Comparison of ENCODE assay signal across 1 cellular context in genomic region chr17:45425125-45425983, GRCh38.
TF ChIP-seq lines count a peak whose summit lies in the region.

No MANE protein-coding gene starts in this region.

TF ChIP-seq in HepG2, 621 proteins besides CTCF, POLR2A, EP300 and RAD21 (continued from another document and continues in another):
- TF ChIP-seq, protein P1, sequence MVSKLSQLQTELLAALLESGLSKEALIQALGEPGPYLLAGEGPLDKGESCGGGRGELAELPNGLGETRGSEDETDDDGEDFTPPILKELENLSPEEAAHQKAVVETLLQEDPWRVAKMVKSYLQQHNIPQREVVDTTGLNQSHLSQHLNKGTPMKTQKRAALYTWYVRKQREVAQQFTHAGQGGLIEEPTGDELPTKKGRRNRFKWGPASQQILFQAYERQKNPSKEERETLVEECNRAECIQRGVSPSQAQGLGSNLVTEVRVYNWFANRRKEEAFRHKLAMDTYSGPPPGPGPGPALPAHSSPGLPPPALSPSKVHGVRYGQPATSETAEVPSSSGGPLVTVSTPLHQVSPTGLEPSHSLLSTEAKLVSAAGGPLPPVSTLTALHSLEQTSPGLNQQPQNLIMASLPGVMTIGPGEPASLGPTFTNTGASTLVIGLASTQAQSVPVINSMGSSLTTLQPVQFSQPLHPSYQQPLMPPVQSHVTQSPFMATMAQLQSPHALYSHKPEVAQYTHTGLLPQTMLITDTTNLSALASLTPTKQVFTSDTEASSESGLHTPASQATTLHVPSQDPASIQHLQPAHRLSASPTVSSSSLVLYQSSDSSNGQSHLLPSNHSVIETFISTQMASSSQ (IDR thresholded peaks at IDR 0.05; ENCODE audit: low read depth): no peak
- TF ChIP-seq, protein P1 (CRISPR knock-in tag; IDR thresholded peaks at IDR 0.05; ENCODE audit: borderline replicate concordance): no peak
- TF ChIP-seq ZNF292 (CRISPR knock-in tag; IDR thresholded peaks at IDR 0.05; ENCODE audit: borderline replicate concordance, low read depth) (peak; percentile 86), KDM5B (CRISPR knock-in tag; IDR thresholded peaks at IDR 0.05; ENCODE audit: borderline replicate concordance) (peak; percentile 58), MIER2 (CRISPR knock-in tag; IDR thresholded peaks at IDR 0.05) (peak; percentile 26; the same call in 1 of the 2 replicates), ZNF770 (CRISPR knock-in tag; IDR thresholded peaks at IDR 0.05) (peak; percentile 52; the same call in 1 of the 2 replicates), RXRA (CRISPR knock-in tag; IDR thresholded peaks at IDR 0.05) (peak; percentile 33; the same call in 1 of the 2 replicates), ZBTB44 (CRISPR knock-in tag; IDR thresholded peaks at IDR 0.05) (0 out of 2 replicates have a peak, but pooled peaks have one; percentile 25), MYC (CRISPR knock-in tag; IDR thresholded peaks at IDR 0.05; ENCODE audit: borderline replicate concordance) (peak; percentile 80; the same call in 1 of the 2 replicates), HDAC1 (CRISPR knock-in tag; IDR thresholded peaks at IDR 0.05) (peak; percentile 84), ZNF577 (CRISPR knock-in tag; IDR thresholded peaks at IDR 0.05; ENCODE audit: borderline replicate concordance, low read depth) (no peak), EHMT2 (IDR thresholded peaks at IDR 0.05; ENCODE audit: borderline replicate concordance, low read depth, low read length) (no peak), ZNF281 (CRISPR knock-in tag; IDR thresholded peaks at IDR 0.05; ENCODE audit: borderline replicate concordance) (0 out of 2 replicates have a peak, but pooled peaks have one; percentile 6), ZNF383 (CRISPR knock-in tag; IDR thresholded peaks at IDR 0.05; ENCODE audit: borderline replicate concordance) (no peak), NFE2L1 (CRISPR knock-in tag; IDR thresholded peaks at IDR 0.05; ENCODE audit: borderline replicate concordance) (no peak), NR1H2 (CRISPR knock-in tag; IDR thresholded peaks at IDR 0.05; ENCODE audit: borderline replicate concordance, low read depth) (no peak), ZNF460 (CRISPR knock-in tag; IDR thresholded peaks at IDR 0.05; ENCODE audit: borderline replicate concordance) (no peak), ZNF335 (CRISPR knock-in tag; IDR thresholded peaks at IDR 0.05) (0 out of 2 replicates have a peak, but pooled peaks have one; percentile 55), ZNF883 (CRISPR knock-in tag; IDR thresholded peaks at IDR 0.05; ENCODE audit: not compliant biosample characterization) (peak; percentile 76), MED1 (CRISPR knock-in tag; IDR thresholded peaks at IDR 0.05) (peak; percentile 32), ZNF274 (CRISPR knock-in tag; IDR thresholded peaks at IDR 0.05) (no peak; the same call in 1 of the 2 replicates), KMT2B (CRISPR knock-in tag; IDR thresholded peaks at IDR 0.05) (peak; percentile 67), ZNF777 (CRISPR knock-in tag; IDR thresholded peaks at IDR 0.05) (peak; percentile 63), ZNF280D (CRISPR knock-in tag; IDR thresholded peaks at IDR 0.05) (0 out of 2 replicates have a peak, but pooled peaks have one; percentile 54), PCBP1 (IDR thresholded peaks at IDR 0.05; ENCODE audit: borderline replicate concordance, low read depth, low read length) (0 out of 2 replicates have a peak, but pooled peaks have one; percentile 52), SCMH1 (CRISPR knock-in tag; IDR thresholded peaks at IDR 0.05; ENCODE audit: borderline replicate concordance) (no peak), ZNF891 (CRISPR knock-in tag; IDR thresholded peaks at IDR 0.05) (no peak), ZNF382 (CRISPR knock-in tag; IDR thresholded peaks at IDR 0.05; ENCODE audit: borderline replicate concordance) (no peak), ZMYM3 (CRISPR knock-in tag; IDR thresholded peaks at IDR 0.05) (no peak), MAF1 (CRISPR knock-in tag; IDR thresholded peaks at IDR 0.05; ENCODE audit: borderline replicate concordance) (peak; percentile 29; the same call in 1 of the 2 replicates), KDM1A (CRISPR knock-in tag; IDR thresholded peaks at IDR 0.05) (no peak), SMC3 (IDR thresholded peaks at IDR 0.05; ENCODE audit: low read length) (peak; percentile 92)
- TF ChIP-seq, protein P2, sequence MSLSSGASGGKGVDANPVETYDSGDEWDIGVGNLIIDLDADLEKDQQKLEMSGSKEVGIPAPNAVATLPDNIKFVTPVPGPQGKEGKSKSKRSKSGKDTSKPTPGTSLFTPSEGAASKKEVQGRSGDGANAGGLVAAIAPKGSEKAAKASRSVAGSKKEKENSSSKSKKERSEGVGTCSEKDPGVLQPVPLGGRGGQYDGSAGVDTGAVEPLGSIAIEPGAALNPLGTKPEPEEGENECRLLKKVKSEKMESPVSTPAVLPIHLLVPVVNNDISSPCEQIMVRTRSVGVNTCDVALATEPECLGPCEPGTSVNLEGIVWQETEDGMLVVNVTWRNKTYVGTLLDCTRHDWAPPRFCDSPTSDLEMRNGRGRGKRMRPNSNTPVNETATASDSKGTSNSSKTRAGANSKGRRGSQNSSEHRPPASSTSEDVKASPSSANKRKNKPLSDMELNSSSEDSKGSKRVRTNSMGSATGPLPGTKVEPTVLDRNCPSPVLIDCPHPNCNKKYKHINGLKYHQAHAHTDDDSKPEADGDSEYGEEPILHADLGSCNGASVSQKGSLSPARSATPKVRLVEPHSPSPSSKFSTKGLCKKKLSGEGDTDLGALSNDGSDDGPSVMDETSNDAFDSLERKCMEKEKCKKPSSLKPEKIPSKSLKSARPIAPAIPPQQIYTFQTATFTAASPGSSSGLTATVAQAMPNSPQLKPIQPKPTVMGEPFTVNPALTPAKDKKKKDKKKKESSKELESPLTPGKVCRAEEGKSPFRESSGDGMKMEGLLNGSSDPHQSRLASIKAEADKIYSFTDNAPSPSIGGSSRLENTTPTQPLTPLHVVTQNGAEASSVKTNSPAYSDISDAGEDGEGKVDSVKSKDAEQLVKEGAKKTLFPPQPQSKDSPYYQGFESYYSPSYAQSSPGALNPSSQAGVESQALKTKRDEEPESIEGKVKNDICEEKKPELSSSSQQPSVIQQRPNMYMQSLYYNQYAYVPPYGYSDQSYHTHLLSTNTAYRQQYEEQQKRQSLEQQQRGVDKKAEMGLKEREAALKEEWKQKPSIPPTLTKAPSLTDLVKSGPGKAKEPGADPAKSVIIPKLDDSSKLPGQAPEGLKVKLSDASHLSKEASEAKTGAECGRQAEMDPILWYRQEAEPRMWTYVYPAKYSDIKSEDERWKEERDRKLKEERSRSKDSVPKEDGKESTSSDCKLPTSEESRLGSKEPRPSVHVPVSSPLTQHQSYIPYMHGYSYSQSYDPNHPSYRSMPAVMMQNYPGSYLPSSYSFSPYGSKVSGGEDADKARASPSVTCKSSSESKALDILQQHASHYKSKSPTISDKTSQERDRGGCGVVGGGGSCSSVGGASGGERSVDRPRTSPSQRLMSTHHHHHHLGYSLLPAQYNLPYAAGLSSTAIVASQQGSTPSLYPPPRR (CRISPR knock-in tag; IDR thresholded peaks at IDR 0.05; ENCODE audit: borderline replicate concordance): no peak
- TF ChIP-seq, protein P3, sequence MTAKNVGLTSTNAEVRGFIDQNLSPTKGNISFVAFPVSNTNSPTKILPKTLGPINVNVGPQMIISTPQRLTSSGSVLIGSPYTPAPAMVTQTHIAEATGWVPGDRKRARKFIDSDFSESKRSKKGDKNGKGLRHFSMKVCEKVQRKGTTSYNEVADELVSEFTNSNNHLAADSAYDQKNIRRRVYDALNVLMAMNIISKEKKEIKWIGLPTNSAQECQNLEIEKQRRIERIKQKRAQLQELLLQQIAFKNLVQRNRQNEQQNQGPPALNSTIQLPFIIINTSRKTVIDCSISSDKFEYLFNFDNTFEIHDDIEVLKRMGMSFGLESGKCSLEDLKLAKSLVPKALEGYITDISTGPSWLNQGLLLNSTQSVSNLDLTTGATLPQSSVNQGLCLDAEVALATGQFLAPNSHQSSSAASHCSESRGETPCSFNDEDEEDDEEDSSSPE (CRISPR knock-in tag; IDR thresholded peaks at IDR 0.05): peak; percentile 60; the same call in 1 of the 2 replicates
